In genomic region chr3:127180859-127181258, GRCh38 we compare ENCODE assay signal across 21 cellular contexts. TPM values are rescaled to one million over a fixed set of nuclear protein-coding genes. Genes with fewer than 3 reads are reported as not detected.
DNase-seq lines count a peak whose midpoint lies in the region; ATAC-seq and TF ChIP-seq lines count a peak whose summit lies in the region.
"Had no signal": no experiment of that assay in that cellular context is flagged by ENCODE, and none has a peak within 500 bp of the region (broad histone marks: within the 10 kb centered on the region; RNA-seq: fewer than 3 reads in every experiment).

No MANE protein-coding gene starts in this region.

- DNase-seq in Peyer's patch (peak in 2 of 3 donors; percentile 9 to 26), coronary artery (ENCODE audit: low spot score) (peak; percentile 38), nephron progenitor cell (no peak), upper lobe of right lung (peak; percentile 53), omental fat pad (ENCODE audit: low spot score) (no peak), A172 (ENCODE audit: low spot score) (no peak)
- DNase-seq: ACHN; CD4-positive, alpha-beta memory T cell; DMS153; Karpas-422; NCI-H1417 treated with DMSO at 0.1 percent for 48 hours; NCI-H187; NCI-H226; NCI-H510A treated with DMSO at 0.1 percent for 48 hours; NCI-H748 treated with DMSO at 0.1 percent for 48 hours; NK-92 treated with Interleukin-12 subunit alpha and Interleukin-12 subunit beta, amount 100 ng/mL, for 24 hours had no signal

- H3K27ac ChIP-seq in Peyer's patch = no peak overlapping the region
- H3K27ac ChIP-seq in coronary artery = no peak overlapping the region
- H3K27ac ChIP-seq in upper lobe of right lung = no peak overlapping the region
- H3K27ac ChIP-seq: BLaER1 treated with 17β-estradiol and CSF1 and Interleukin-3, amounts not matched to agents 10 nM and 100 nM had no signal

- intact Hi-C loops in upper lobe of right lung (cut with DNase I) = no loop called here

- H3K4me3 ChIP-seq in Peyer's patch (no peak overlapping the region), coronary artery (no peak overlapping the region), upper lobe of right lung (no peak overlapping the region)
- H3K4me3 ChIP-seq: BLaER1 treated with 17β-estradiol and CSF1 and Interleukin-3, amounts not matched to agents 10 nM and 100 nM had no signal

- no peak for TF ChIP-seq POLR2A in Peyer's patch (IDR thresholded peaks at IDR 0.05)

- peaks cover 41% of the 10 kb centered on the region for H3K9me3 Mint-ChIP-seq in nephron progenitor cell

- H3K27me3 Mint-ChIP-seq in nephron progenitor cell (ENCODE audit: low read depth, poor library complexity) = peaks cover 6% of the 10 kb centered on the region

- peaks cover 29% of the 10 kb centered on the region for H3K4me1 Mint-ChIP-seq in nephron progenitor cell
- H3K4me1 Mint-ChIP-seq: CD4-positive, alpha-beta memory T cell had no signal

- no peaks in the 10 kb centered on the region for H3K36me3 Mint-ChIP-seq in nephron progenitor cell (ENCODE audit: low read depth)
- H3K36me3 Mint-ChIP-seq: CD4-positive, alpha-beta memory T cell had no signal

- TF ChIP-seq CTCF in Peyer's patch (IDR thresholded peaks at IDR 0.05) (no peak), coronary artery (IDR thresholded peaks at IDR 0.05) (no peak), nephron progenitor cell (IDR thresholded peaks at IDR 0.05) (no peak), upper lobe of right lung (IDR thresholded peaks at IDR 0.05) (no peak), omental fat pad (IDR thresholded peaks at IDR 0.05) (no peak)

- no peaks in the 10 kb centered on the region for H3K27me3 ChIP-seq in Peyer's patch
- no peaks in the 10 kb centered on the region for H3K27me3 ChIP-seq in upper lobe of right lung
- H3K27me3 ChIP-seq: BLaER1 treated with 17β-estradiol and CSF1 and Interleukin-3, amounts not matched to agents 10 nM and 100 nM had no signal

- H3K9me3 ChIP-seq in Peyer's patch (no peaks in the 10 kb centered on the region), upper lobe of right lung (no peaks in the 10 kb centered on the region)

- no peak overlapping the region for H3K4me3 Mint-ChIP-seq in nephron progenitor cell
- H3K4me3 Mint-ChIP-seq: CD4-positive, alpha-beta memory T cell had no signal

- no peaks in the 10 kb centered on the region for H3K4me1 ChIP-seq in Peyer's patch
- no peaks in the 10 kb centered on the region for H3K4me1 ChIP-seq in upper lobe of right lung
- H3K4me1 ChIP-seq: BLaER1 treated with 17β-estradiol and CSF1 and Interleukin-3, amounts not matched to agents 10 nM and 100 nM had no signal

- peak overlapping the region; percentile 21 for H3K27ac Mint-ChIP-seq in nephron progenitor cell
- H3K27ac Mint-ChIP-seq: CD4-positive, alpha-beta memory T cell had no signal

- ATAC-seq in upper lobe of right lung = no peak
- ATAC-seq in omental fat pad (ENCODE audit: low FRiP score) = no peak
- no peak for ATAC-seq in HG02623 (IDR thresholded peaks at IDR 0.05; ENCODE audit: unreplicated experiment)

- no peaks in the 10 kb centered on the region for H3K36me3 ChIP-seq in Peyer's patch
- no peaks in the 10 kb centered on the region for H3K36me3 ChIP-seq in upper lobe of right lung
- H3K36me3 ChIP-seq: BLaER1 treated with 17β-estradiol and CSF1 and Interleukin-3, amounts not matched to agents 10 nM and 100 nM had no signal

RNA-seq across cellular contexts. Expression of gene PRR23E, which starts 12.1 kb away (rescaled TPM):
- not detected for total RNA-seq in Peyer's patch
- total RNA-seq in upper lobe of right lung = not detected
- not detected for total RNA-seq in omental fat pad
- total RNA-seq in A172 (2014; rRNA removed; shearing (Covaris generic)) = not detected in 2 replicates
- total RNA-seq: CD4-positive, alpha-beta memory T cell; Daoy; H4; M059J had no signal

Comparison
In these comparisons a context has a peak if more than half of its experiments do, and no peak if none do; other contexts are left out.
1. DNase-seq: peak in Peyer's patch (2 of 3), coronary artery (single experiment) and upper lobe of right lung (single experiment); none in nephron progenitor cell (single experiment), omental fat pad (single experiment) and A172 (single experiment).